12 cellular contexts compared by ENCODE assay signal in genomic region chr11:134654161-134654915, GRCh38.
DNase-seq lines count a peak whose midpoint lies in the region; ATAC-seq lines count a peak whose summit lies in the region.
"Had no signal": no experiment of that assay in that cellular context is flagged by ENCODE, and none has a peak within 500 bp of the region (broad histone marks: within the 10 kb centered on the region; RNA-seq: fewer than 3 reads in every experiment).

No MANE protein-coding gene starts in this region.

- no peak overlapping the region for H3K27ac Mint-ChIP-seq in activated CD4-positive, alpha-beta memory T cell treated with anti-CD3 and anti-CD28 coated beads, Interleukin-2, amount 10 ng/mL, durations not matched to agents 7 days and 5 days

- no peaks in the 10 kb centered on the region for H3K36me3 Mint-ChIP-seq in activated CD4-positive, alpha-beta memory T cell treated with anti-CD3 and anti-CD28 coated beads, Interleukin-2, amount 10 ng/mL, durations not matched to agents 7 days and 5 days (ENCODE audit: low read depth)

- DNase-seq in activated CD4-positive, alpha-beta T cell treated with anti-CD3 and anti-CD28 coated beads for 1 hour: peak; percentile 7
- DNase-seq in activated CD4-positive, alpha-beta T cell treated with anti-CD3 and anti-CD28 coated beads, Interleukin-2, amount 50 U/mL, for 4 hours: no peak
- DNase-seq in activated CD4-positive, alpha-beta memory T cell treated with anti-CD3 and anti-CD28 coated beads, Interleukin-2, amount 10 ng/mL, durations not matched to agents 7 days and 5 days: peak; percentile 14
- DNase-seq in islet precursor cell (peak; percentile 63), D341Med (ENCODE audit: low spot score) (no peak)
- peak; percentile 16 to 33 for DNase-seq in stimulated activated CD8-positive, alpha-beta memory T cell treated with anti-CD3 and anti-CD28 coated beads, Interleukin-2, amount 100 ng/mL, for 48 hours (ENCODE audit: low read depth in 2 of 2)
- DNase-seq: 8988T, anterior cingulate cortex, foreskin keratinocyte, mucosa of descending colon had no signal

- H3K4me3 Mint-ChIP-seq in activated CD4-positive, alpha-beta memory T cell treated with anti-CD3 and anti-CD28 coated beads, Interleukin-2, amount 10 ng/mL, durations not matched to agents 7 days and 5 days: no peak overlapping the region

- H3K27me3 Mint-ChIP-seq in activated CD4-positive, alpha-beta memory T cell treated with anti-CD3 and anti-CD28 coated beads, Interleukin-2, amount 10 ng/mL, durations not matched to agents 7 days and 5 days: peaks cover 10% of the 10 kb centered on the region

- H3K9me3 Mint-ChIP-seq in activated CD4-positive, alpha-beta memory T cell treated with anti-CD3 and anti-CD28 coated beads, Interleukin-2, amount 10 ng/mL, durations not matched to agents 7 days and 5 days: peaks cover 4% of the 10 kb centered on the region

- ATAC-seq in esophagus mucosa: no peak
- ATAC-seq in GM18861 (IDR thresholded peaks at IDR 0.05; ENCODE audit: unreplicated experiment): no peak
- ATAC-seq: foreskin keratinocyte, mucosa of descending colon had no signal

- CTCF ChIA-PET in activated CD4-positive, alpha-beta memory T cell treated with anti-CD3 and anti-CD28 coated beads, Interleukin-2, amount 10 ng/mL, durations not matched to agents 7 days and 5 days (lab: Charles Lee): no interaction called here

- H3K4me1 Mint-ChIP-seq in activated CD4-positive, alpha-beta memory T cell treated with anti-CD3 and anti-CD28 coated beads, Interleukin-2, amount 10 ng/mL, durations not matched to agents 7 days and 5 days: no peaks in the 10 kb centered on the region

- POLR2A ChIA-PET in activated CD4-positive, alpha-beta memory T cell treated with anti-CD3 and anti-CD28 coated beads, Interleukin-2, amount 10 ng/mL, durations not matched to agents 7 days and 5 days (lab: Charles Lee): no interaction called here

Comparison
In these comparisons a context has a peak if more than half of its experiments do, and no peak if none do; other contexts are left out.
1. DNase-seq: peak in activated CD4-positive, alpha-beta T cell treated with anti-CD3 and anti-CD28 coated beads for 1 hour (single experiment), activated CD4-positive, alpha-beta memory T cell treated with anti-CD3 and anti-CD28 coated beads, Interleukin-2, amount 10 ng/mL, durations not matched to agents 7 days and 5 days (single experiment), islet precursor cell (single experiment) and stimulated activated CD8-positive, alpha-beta memory T cell treated with anti-CD3 and anti-CD28 coated beads, Interleukin-2, amount 100 ng/mL, for 48 hours (2 of 2); none in activated CD4-positive, alpha-beta T cell treated with anti-CD3 and anti-CD28 coated beads, Interleukin-2, amount 50 U/mL, for 4 hours (0 of 2) and D341Med (single experiment).